Comparison of ENCODE assay signal across 16 cellular contexts in the genomic region with DNA sequence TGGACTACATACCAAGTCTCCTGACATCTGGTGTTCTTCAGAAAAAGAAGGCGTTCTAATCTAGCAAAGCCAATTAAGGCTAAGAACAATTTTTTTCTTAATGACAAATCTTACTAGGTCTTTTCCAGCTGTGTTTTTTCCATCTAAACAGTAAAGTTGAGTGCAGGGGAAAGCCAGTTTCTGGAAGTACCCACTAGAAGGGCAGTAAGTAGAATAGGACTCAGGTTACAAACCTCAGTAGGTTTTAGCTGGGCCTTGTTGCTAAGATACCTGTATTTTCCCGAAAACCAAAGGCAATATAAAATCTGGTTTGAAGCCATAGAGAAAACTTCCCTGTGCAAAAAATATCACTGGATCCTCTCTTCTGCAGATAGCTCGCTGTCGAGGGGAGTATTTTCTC.
DNase-seq lines count a peak whose midpoint lies in the region; ATAC-seq and TF ChIP-seq lines count a peak whose summit lies in the region.
"Had no signal": no experiment of that assay in that cellular context is flagged by ENCODE, and none has a peak within 500 bp of the region (broad histone marks: within the 10 kb centered on the region; RNA-seq: fewer than 3 reads in every experiment).

No MANE protein-coding gene starts in this region.

- TF ChIP-seq CTCF in GM23338 (conservative IDR thresholded peaks at IDR 0.05; ENCODE audit: low read depth in 2 of 2) (no peak), astrocyte of the spinal cord (IDR thresholded peaks at IDR 0.05; ENCODE audit: low read depth, low read length) (no peak), RWPE1 (conservative IDR thresholded peaks at IDR 0.05; ENCODE audit: low read depth) (no peak)

- DNase-seq in GM23338 (ENCODE audit: low spot score) (peak; percentile 5), NCI-H1105 treated with DMSO at 0.1 percent for 48 hours (lab: John Stamatoyannopoulos, UW) (peak; percentile 40), astrocyte of the spinal cord (ENCODE audit: low read depth, low spot score) (peak; percentile 59), RWPE1 (ENCODE audit: low spot score) (no peak), dedifferentiated amniotic fluid mesenchymal stem cell (ENCODE audit: extremely low spot score) (no peak)
- DNase-seq: activated CD4-positive, CD25-positive, alpha-beta regulatory T cell; cerebellar nuclear complex; left cardiac atrium; natural killer cell; stimulated activated CD4-positive, alpha-beta T cell treated with anti-CD3 and anti-CD28 coated beads, Interleukin-4, amount 100 ng/mL, for 24 hours; T-helper 1 cell; upper lobe of left lung had no signal

- H3K4me3 ChIP-seq in GM23338 (no peak overlapping the region), astrocyte of the spinal cord (ENCODE audit: low read depth, low read length) (no peak overlapping the region), mesodermal cell (ENCODE audit: extremely low read depth, insufficient read depth, low read length, poor library complexity, severe bottlenecking) (no peak overlapping the region)
- H3K4me3 ChIP-seq: upper lobe of left lung had no signal

- no peaks in the 10 kb centered on the region; the same call in 2 of the 3 replicates for H3K9me3 Mint-ChIP-seq in GM23338
- H3K9me3 Mint-ChIP-seq: natural killer cell had no signal

- H3K27me3 Mint-ChIP-seq in GM23338 (ENCODE audit: insufficient read depth, low read depth, poor library complexity), result peaks cover 2% of the 10 kb centered on the region

- no peaks in the 10 kb centered on the region for H3K27me3 ChIP-seq in GM23338 (ENCODE audit: insufficient read depth)
- H3K27me3 ChIP-seq: upper lobe of left lung had no signal

- H3K27ac ChIP-seq in GM23338 (ENCODE audit: low read depth) (no peak overlapping the region), mesodermal cell (ENCODE audit: low read depth, low read length, severe bottlenecking) (peak overlapping the region; percentile 57), RWPE1 (no peak overlapping the region)
- H3K27ac ChIP-seq: epithelial cell of prostate, upper lobe of left lung had no signal

- H3K79me2 ChIP-seq in GM23338 (replicated peaks; ENCODE audit: insufficient read depth), result no peaks in the 10 kb centered on the region

- in situ Hi-C loops in astrocyte of the spinal cord (cut with HindIII; ENCODE audit: low sequenced_read_pairs), result no loop called here

- H3K36me3 Mint-ChIP-seq in GM23338 (ENCODE audit: low read depth), result no peaks in the 10 kb centered on the region
- H3K36me3 Mint-ChIP-seq: CD14-positive monocyte, natural killer cell had no signal

- no peaks in the 10 kb centered on the region for H4K20me1 ChIP-seq in GM23338 (replicated peaks; ENCODE audit: insufficient read depth)

- no peak overlapping the region for H3K4me3 Mint-ChIP-seq in GM23338
- H3K4me3 Mint-ChIP-seq: CD14-positive monocyte, natural killer cell had no signal

- H3K36me3 ChIP-seq in GM23338 (ENCODE audit: insufficient read depth), result no peaks in the 10 kb centered on the region
- no peaks in the 10 kb centered on the region for H3K36me3 ChIP-seq in mesodermal cell (ENCODE audit: control insufficient read depth, insufficient read depth, low read length)
- H3K36me3 ChIP-seq: upper lobe of left lung had no signal

- WGBS in mesodermal cell (ENCODE audit: insufficient coverage in 2 of 2), 2 experiments, result 80% methylated on average over 1 of the region's 4 CpGs; no CpG with 5 or more reads in 1 of the 2 experiments

- H3F3A ChIP-seq in GM23338 (replicated peaks; ENCODE audit: low read depth), result no peaks in the 10 kb centered on the region

- H3K27ac Mint-ChIP-seq in GM23338, result no peak overlapping the region
- H3K27ac Mint-ChIP-seq: CD14-positive monocyte, natural killer cell had no signal

- no peaks in the 10 kb centered on the region for H3K9me2 ChIP-seq in GM23338 (ENCODE audit: insufficient read depth)

- H3K4me1 Mint-ChIP-seq in GM23338, result no peaks in the 10 kb centered on the region

- H3K4me2 ChIP-seq in GM23338, result no peak overlapping the region

- no peaks in the 10 kb centered on the region for H3K4me1 ChIP-seq in GM23338 (ENCODE audit: insufficient read depth)
- peaks cover 7% of the 10 kb centered on the region for H3K4me1 ChIP-seq in mesodermal cell (ENCODE audit: control insufficient read depth, insufficient read depth, low read length, poor library complexity, severe bottlenecking)

- no peaks in the 10 kb centered on the region for H3K9me3 ChIP-seq in mesodermal cell (ENCODE audit: control insufficient read depth, low read length)
- H3K9me3 ChIP-seq: upper lobe of left lung had no signal

- ATAC-seq in GM23338, result no peak
- no peak for ATAC-seq in GM18858 (IDR thresholded peaks at IDR 0.05; ENCODE audit: unreplicated experiment)
- ATAC-seq: natural killer cell had no signal

- CTCF ChIA-PET in RWPE1 (lab: Yijun Ruan, JAX), result interaction anchor here (0.5 to 0.6 kb wide), 3 partner anchors 339 to 1783 kb away, joined by 3 to 7 read pairs (median 3); no protein-coding TSS in a partner anchor

- POLR2A ChIA-PET in RWPE1 (lab: Yijun Ruan, JAX; ENCODE audit: low non-redundant PET), result no interaction called here

- no peak overlapping the region for H2AFZ ChIP-seq in GM23338

TF ChIP-seq in GM23338, 12 proteins besides CTCF, POLR2A, EP300 and RAD21 (continues in another document):
- no peak for TF ChIP-seq EZH2phosphoT487 (IDR thresholded peaks at IDR 0.05; ENCODE audit: unreplicated experiment)
- TF ChIP-seq, protein P1, sequence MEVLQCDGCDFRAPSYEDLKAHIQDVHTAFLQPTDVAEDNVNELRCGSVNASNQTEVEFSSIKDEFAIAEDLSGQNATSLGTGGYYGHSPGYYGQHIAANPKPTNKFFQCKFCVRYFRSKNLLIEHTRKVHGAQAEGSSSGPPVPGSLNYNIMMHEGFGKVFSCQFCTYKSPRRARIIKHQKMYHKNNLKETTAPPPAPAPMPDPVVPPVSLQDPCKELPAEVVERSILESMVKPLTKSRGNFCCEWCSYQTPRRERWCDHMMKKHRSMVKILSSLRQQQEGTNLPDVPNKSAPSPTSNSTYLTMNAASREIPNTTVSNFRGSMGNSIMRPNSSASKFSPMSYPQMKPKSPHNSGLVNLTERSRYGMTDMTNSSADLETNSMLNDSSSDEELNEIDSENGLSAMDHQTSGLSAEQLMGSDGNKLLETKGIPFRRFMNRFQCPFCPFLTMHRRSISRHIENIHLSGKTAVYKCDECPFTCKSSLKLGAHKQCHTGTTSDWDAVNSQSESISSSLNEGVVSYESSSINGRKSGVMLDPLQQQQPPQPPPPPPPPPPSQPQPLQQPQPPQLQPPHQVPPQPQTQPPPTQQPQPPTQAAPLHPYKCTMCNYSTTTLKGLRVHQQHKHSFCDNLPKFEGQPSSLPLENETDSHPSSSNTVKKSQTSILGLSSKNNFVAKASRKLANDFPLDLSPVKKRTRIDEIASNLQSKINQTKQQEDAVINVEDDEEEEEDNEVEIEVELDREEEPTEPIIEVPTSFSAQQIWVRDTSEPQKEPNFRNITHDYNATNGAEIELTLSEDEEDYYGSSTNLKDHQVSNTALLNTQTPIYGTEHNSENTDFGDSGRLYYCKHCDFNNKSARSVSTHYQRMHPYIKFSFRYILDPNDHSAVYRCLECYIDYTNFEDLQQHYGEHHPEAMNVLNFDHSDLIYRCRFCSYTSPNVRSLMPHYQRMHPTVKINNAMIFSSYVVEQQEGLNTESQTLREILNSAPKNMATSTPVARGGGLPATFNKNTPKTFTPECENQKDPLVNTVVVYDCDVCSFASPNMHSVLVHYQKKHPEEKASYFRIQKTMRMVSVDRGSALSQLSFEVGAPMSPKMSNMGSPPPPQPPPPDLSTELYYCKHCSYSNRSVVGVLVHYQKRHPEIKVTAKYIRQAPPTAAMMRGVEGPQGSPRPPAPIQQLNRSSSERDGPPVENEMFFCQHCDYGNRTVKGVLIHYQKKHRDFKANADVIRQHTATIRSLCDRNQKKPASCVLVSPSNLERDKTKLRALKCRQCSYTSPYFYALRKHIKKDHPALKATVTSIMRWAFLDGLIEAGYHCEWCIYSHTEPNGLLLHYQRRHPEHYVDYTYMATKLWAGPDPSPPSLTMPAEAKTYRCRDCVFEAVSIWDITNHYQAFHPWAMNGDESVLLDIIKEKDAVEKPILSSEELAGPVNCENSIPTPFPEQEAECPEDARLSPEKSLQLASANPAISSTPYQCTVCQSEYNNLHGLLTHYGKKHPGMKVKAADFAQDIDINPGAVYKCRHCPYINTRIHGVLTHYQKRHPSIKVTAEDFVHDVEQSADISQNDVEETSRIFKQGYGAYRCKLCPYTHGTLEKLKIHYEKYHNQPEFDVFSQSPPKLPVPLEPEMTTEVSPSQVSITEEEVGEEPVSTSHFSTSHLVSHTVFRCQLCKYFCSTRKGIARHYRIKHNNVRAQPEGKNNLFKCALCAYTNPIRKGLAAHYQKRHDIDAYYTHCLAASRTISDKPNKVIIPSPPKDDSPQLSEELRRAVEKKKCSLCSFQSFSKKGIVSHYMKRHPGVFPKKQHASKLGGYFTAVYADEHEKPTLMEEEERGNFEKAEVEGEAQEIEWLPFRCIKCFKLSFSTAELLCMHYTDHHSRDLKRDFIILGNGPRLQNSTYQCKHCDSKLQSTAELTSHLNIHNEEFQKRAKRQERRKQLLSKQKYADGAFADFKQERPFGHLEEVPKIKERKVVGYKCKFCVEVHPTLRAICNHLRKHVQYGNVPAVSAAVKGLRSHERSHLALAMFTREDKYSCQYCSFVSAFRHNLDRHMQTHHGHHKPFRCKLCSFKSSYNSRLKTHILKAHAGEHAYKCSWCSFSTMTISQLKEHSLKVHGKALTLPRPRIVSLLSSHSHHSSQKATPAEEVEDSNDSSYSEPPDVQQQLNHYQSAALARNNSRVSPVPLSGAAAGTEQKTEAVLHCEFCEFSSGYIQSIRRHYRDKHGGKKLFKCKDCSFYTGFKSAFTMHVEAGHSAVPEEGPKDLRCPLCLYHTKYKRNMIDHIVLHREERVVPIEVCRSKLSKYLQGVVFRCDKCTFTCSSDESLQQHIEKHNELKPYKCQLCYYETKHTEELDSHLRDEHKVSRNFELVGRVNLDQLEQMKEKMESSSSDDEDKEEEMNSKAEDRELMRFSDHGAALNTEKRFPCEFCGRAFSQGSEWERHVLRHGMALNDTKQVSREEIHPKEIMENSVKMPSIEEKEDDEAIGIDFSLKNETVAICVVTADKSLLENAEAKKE (CRISPR knock-in tag; IDR thresholded peaks at IDR 0.05), result no peak
- no peak for TF ChIP-seq ZNF114 (CRISPR knock-in tag; IDR thresholded peaks at IDR 0.05)

Comparison
In these comparisons a context has a peak if more than half of its experiments do, and no peak if none do; other contexts are left out.
1. DNase-seq: peak in GM23338 (single experiment), NCI-H1105 treated with DMSO at 0.1 percent for 48 hours (single experiment) and astrocyte of the spinal cord (single experiment); none in RWPE1 (single experiment) and dedifferentiated amniotic fluid mesenchymal stem cell (single experiment).